In genomic region chr15:50257206-50257735, GRCh38 we compare ENCODE assay signal across 1 cellular context.
TF ChIP-seq lines count a peak whose summit lies in the region.

No MANE protein-coding gene starts in this region.

TF ChIP-seq in H1, 55 proteins besides CTCF, POLR2A, EP300 and RAD21:
- TF ChIP-seq KDM4A (IDR thresholded peaks at IDR 0.05; ENCODE audit: low read depth, low read length, severe bottlenecking) (no peak), PHF8 (conservative IDR thresholded peaks at IDR 0.05; ENCODE audit: low read depth, low read length) (no peak), TEAD4 (IDR thresholded peaks at IDR 0.05; ENCODE audit: low read depth, low read length) (no peak), NRF1 (IDR thresholded peaks at IDR 0.05; ENCODE audit: low read depth, low read length) (no peak), CBX5 (IDR thresholded peaks at IDR 0.05; ENCODE audit: low read depth, low read length) (no peak), KDM1A (IDR thresholded peaks at IDR 0.05; ENCODE audit: borderline replicate concordance, low read length) (no peak), HDAC6 (IDR thresholded peaks at IDR 0.05; ENCODE audit: low read depth, low read length) (no peak), CHD7 (IDR thresholded peaks at IDR 0.05; ENCODE audit: insufficient replicate concordance, low read length) (no peak), CREB1 (IDR thresholded peaks at IDR 0.05) (no peak)
